Comparison of ENCODE assay signal across 11 cellular contexts in the genomic region with DNA sequence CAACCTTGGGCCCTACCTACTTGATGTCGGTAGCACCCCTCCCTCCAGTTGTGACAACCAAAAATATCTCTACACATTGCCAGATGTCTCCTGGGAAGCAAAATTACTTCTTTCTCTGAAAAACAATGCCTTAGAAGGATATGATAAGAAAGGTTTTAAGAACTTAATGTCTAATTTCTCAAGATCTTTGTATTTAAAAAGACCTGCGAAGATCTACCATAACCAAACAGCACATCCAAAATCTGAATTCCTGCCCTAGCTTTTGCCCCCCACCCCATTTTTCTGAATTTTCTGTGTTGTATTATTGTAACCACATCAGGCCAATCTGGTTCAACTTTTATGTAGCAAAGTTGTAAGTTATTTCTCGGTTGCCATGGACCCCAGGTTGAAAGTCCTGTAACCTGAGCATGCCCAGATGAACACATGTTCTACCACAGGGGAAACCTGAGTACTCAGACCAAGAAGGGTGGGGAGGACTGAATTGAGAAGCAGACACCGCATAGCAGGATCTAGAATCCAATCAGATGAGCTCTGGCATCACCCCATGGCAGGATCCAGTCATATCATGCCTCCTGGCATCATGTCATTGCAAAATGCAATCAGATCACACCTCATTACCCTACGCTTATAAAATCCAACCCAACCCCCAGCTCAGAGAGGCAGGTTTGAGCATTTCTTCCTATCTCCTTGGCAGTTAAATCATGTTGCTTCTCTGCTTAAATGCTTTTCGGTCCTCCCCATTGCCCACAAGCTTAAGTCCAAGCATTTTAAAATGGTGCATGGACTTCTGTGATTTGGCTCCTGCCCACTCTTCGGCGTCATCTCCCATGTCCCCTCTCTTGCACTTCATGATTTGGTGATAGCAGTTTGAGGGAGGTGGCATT. TPM values are rescaled to one million over a fixed set of nuclear protein-coding genes. Genes with fewer than 3 reads are reported as not detected.
DNase-seq lines count a peak whose midpoint lies in the region; ATAC-seq lines count a peak whose summit lies in the region.
"Had no signal": no experiment of that assay in that cellular context is flagged by ENCODE, and none has a peak within 500 bp of the region (broad histone marks: within the 10 kb centered on the region; RNA-seq: fewer than 3 reads in every experiment).

No MANE protein-coding gene starts in this region.

- peak; percentile 73 for ATAC-seq in GM18870 (IDR thresholded peaks at IDR 0.05; ENCODE audit: unreplicated experiment)
- peak; percentile 63 for ATAC-seq in HG03378 (IDR thresholded peaks at IDR 0.05; ENCODE audit: unreplicated experiment)
- ATAC-seq in HG03196 (IDR thresholded peaks at IDR 0.05; ENCODE audit: unreplicated experiment): no peak
- ATAC-seq: pancreas had no signal

- no peak overlapping the region for H3K4me3 Mint-ChIP-seq in activated T-helper 2 cell treated with anti-CD3 and anti-CD28 coated beads, Interferon-gamma antibody, Interleukin-2, Interleukin-4, amounts not matched to agents 10 μg/mL and 5 μg/mL and 100 μg/mL, durations not matched to agents 14 hours and 24 hours and 36 hours (ENCODE audit: low read depth)

- no peaks in the 10 kb centered on the region for H3K36me3 Mint-ChIP-seq in activated T-helper 2 cell treated with anti-CD3 and anti-CD28 coated beads, Interferon-gamma antibody, Interleukin-2, Interleukin-4, amounts not matched to agents 10 μg/mL and 5 μg/mL and 100 μg/mL, durations not matched to agents 14 hours and 24 hours and 36 hours (ENCODE audit: low read depth)

- H3K27ac Mint-ChIP-seq in activated T-helper 2 cell treated with anti-CD3 and anti-CD28 coated beads, Interferon-gamma antibody, Interleukin-2, Interleukin-4, amounts not matched to agents 10 μg/mL and 5 μg/mL and 100 μg/mL, durations not matched to agents 14 hours and 24 hours and 36 hours: peak overlapping the region; percentile 61

- no peaks in the 10 kb centered on the region for H3K9me3 Mint-ChIP-seq in activated T-helper 2 cell treated with anti-CD3 and anti-CD28 coated beads, Interferon-gamma antibody, Interleukin-2, Interleukin-4, amounts not matched to agents 10 μg/mL and 5 μg/mL and 100 μg/mL, durations not matched to agents 14 hours and 24 hours and 36 hours

- H3K27me3 Mint-ChIP-seq in activated T-helper 2 cell treated with anti-CD3 and anti-CD28 coated beads, Interferon-gamma antibody, Interleukin-2, Interleukin-4, amounts not matched to agents 10 μg/mL and 5 μg/mL and 100 μg/mL, durations not matched to agents 14 hours and 24 hours and 36 hours (ENCODE audit: low read depth): no peaks in the 10 kb centered on the region

- DNase-seq in DMS 273 (lab: John Stamatoyannopoulos, UW; ENCODE audit: unreplicated experiment) (peak; percentile 76), SW 1271 (lab: John Stamatoyannopoulos, UW) (no peak), NCI-H1694 (lab: John Stamatoyannopoulos, UW) (no peak), NCI-H510A (lab: John Stamatoyannopoulos, UW) (no peak)
- DNase-seq in activated T-helper 2 cell treated with anti-CD3 and anti-CD28 coated beads, Interferon-gamma antibody, Interleukin-2, Interleukin-4, amounts not matched to agents 10 μg/mL and 5 μg/mL and 100 μg/mL, durations not matched to agents 14 hours and 24 hours and 36 hours (ENCODE audit: low spot score): no peak
- DNase-seq: activated CD8-positive, alpha-beta memory T cell treated with anti-CD3 and anti-CD28 coated beads for 24 hours; colonic mucosa; pancreas had no signal

- intact Hi-C loops in activated T-helper 2 cell treated with anti-CD3 and anti-CD28 coated beads, Interferon-gamma antibody, Interleukin-2, Interleukin-4, amounts not matched to agents 10 μg/mL and 5 μg/mL and 100 μg/mL, durations not matched to agents 14 hours and 24 hours and 36 hours (cut with micrococcal nuclease): no loop called here

- H3K4me1 Mint-ChIP-seq in activated T-helper 2 cell treated with anti-CD3 and anti-CD28 coated beads, Interferon-gamma antibody, Interleukin-2, Interleukin-4, amounts not matched to agents 10 μg/mL and 5 μg/mL and 100 μg/mL, durations not matched to agents 14 hours and 24 hours and 36 hours (ENCODE audit: low read depth): peaks cover 24% of the 10 kb centered on the region

RNA-seq across cellular contexts. Expression of a gene that starts 8.8 kb away (rescaled TPM):
- not detected in 2 replicates for total RNA-seq in activated T-helper 2 cell treated with anti-CD3 and anti-CD28 coated beads, Interferon-gamma antibody, Interleukin-2, Interleukin-4, amounts not matched to agents 10 μg/mL and 5 μg/mL and 100 μg/mL, durations not matched to agents 14 hours and 24 hours and 36 hours

RNA-seq across cellular contexts. Expression of a gene that starts 11.2 kb away (rescaled TPM):
- total RNA-seq in activated T-helper 2 cell treated with anti-CD3 and anti-CD28 coated beads, Interferon-gamma antibody, Interleukin-2, Interleukin-4, amounts not matched to agents 10 μg/mL and 5 μg/mL and 100 μg/mL, durations not matched to agents 14 hours and 24 hours and 36 hours: 9.4 and 11.0 TPM in 2 replicates

RNA-seq across cellular contexts. Expression of a gene that starts 39.5 kb away (rescaled TPM):
- total RNA-seq in activated T-helper 2 cell treated with anti-CD3 and anti-CD28 coated beads, Interferon-gamma antibody, Interleukin-2, Interleukin-4, amounts not matched to agents 10 μg/mL and 5 μg/mL and 100 μg/mL, durations not matched to agents 14 hours and 24 hours and 36 hours: 0.05 and 0.16 TPM in 2 replicates

RNA-seq across cellular contexts. Expression of a gene that starts 46.2 kb away (rescaled TPM):
- not detected in 2 replicates for total RNA-seq in activated T-helper 2 cell treated with anti-CD3 and anti-CD28 coated beads, Interferon-gamma antibody, Interleukin-2, Interleukin-4, amounts not matched to agents 10 μg/mL and 5 μg/mL and 100 μg/mL, durations not matched to agents 14 hours and 24 hours and 36 hours
- total RNA-seq: colonic mucosa, pancreas had no signal

RNA-seq across cellular contexts. Expression of a gene that starts 52.0 kb away (rescaled TPM):
- total RNA-seq in activated T-helper 2 cell treated with anti-CD3 and anti-CD28 coated beads, Interferon-gamma antibody, Interleukin-2, Interleukin-4, amounts not matched to agents 10 μg/mL and 5 μg/mL and 100 μg/mL, durations not matched to agents 14 hours and 24 hours and 36 hours: not detected in 2 replicates
- total RNA-seq: colonic mucosa, pancreas had no signal
